14 cellular contexts compared by ENCODE assay signal in the genomic region with DNA sequence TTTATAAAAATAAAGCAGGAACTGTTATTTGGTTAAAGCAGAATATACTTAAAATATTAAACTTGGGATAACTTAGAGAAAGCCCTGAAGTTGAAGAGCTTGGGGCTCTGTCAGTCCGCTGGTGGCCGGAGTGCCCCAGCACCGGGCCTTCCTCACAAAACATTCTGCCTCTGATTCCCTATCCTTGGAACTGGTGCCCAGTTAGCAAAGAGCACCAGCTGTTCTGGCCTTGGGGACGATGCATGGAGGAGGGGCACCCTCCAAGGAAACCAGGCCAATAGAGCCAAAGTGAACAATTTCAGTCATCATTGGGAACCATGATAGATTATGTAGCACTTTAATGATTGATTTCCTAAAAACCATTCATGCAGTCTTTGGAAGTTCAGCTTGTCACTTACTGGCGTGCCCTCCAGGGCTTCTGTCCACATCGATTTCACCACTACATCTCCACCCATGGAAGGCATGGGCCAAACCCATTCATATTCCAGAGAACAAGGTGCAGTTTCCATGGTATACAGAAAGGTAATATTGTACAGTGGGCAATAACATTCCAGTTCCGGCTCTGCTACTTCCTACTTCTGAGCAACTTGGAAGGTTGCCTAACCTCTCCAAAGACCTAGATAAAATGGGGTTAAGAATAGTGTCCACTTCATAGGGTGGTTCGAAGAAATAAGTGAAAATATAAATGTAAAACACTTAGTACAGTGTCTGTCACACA.
DNase-seq lines count a peak whose midpoint lies in the region; ATAC-seq, FAIRE-seq and TF ChIP-seq lines count a peak whose summit lies in the region.
"Had no signal": no experiment of that assay in that cellular context is flagged by ENCODE, and none has a peak within 500 bp of the region (broad histone marks: within the 10 kb centered on the region; RNA-seq: fewer than 3 reads in every experiment).

No MANE protein-coding gene starts in this region.

- no peak for TF ChIP-seq POLR2A in K562 (conservative IDR thresholded peaks at IDR 0.05)

- FAIRE-seq in K562 (lab: Jason Lieb, UNC), result peak; percentile 52

- POLR2A ChIA-PET in K562 (lab: Yijun Ruan, JAX), result interaction anchor here (1.6 kb wide), 1 partner anchor 17 kb away, joined by 10 read pairs; no protein-coding TSS in a partner anchor

- H3K9me3 ChIP-seq in K562 (replicated peaks; ENCODE audit: control insufficient read depth, insufficient read depth, low read depth, low read length) (no peaks in the 10 kb centered on the region), mesodermal cell (ENCODE audit: control insufficient read depth, low read length) (no peaks in the 10 kb centered on the region)
- H3K9me3 ChIP-seq: suprapubic skin had no signal

- H3K9ac ChIP-seq in K562 (ENCODE audit: insufficient read depth in 1 of 2, low read depth in 2 of 2, low read length in 2 of 2), result 0 out of 4 replicates have a peak overlapping the region, but pooled peaks of 1 of the 2 experiments have one; percentile 3

- in situ Hi-C loops in K562 (cut with MboI), result no loop called here

- CTCF ChIA-PET in K562 (lab: Yijun Ruan, JAX; ENCODE audit: low intra/inter-chr PET ratio), result no interaction called here

- no peak for TF ChIP-seq RAD21 in K562 (CRISPR knock-in tag; conservative IDR thresholded peaks at IDR 0.05 in 1 of 2, IDR thresholded peaks at IDR 0.05 in 1 of 2)

- TF ChIP-seq CTCF in K562 (IDR thresholded peaks at IDR 0.05 in 2 of 3, conservative IDR thresholded peaks at IDR 0.05 in 1 of 3; ENCODE audit: insufficient read depth in 2 of 3, low read depth in 1 of 3, low read length in 3 of 3) (no peak), type B pancreatic cell (conservative IDR thresholded peaks at IDR 0.05) (no peak)

- peaks cover 6 to 63% of the 10 kb centered on the region in 2 experiments; a peak in 4 of 5 replicates for H3K4me1 ChIP-seq in K562 (replicated peaks in 1 of 2; ENCODE audit: control insufficient read depth in 2 of 2, insufficient read depth in 2 of 2, low read length in 2 of 2)
- H3K4me1 ChIP-seq in mesodermal cell (ENCODE audit: control insufficient read depth, insufficient read depth, low read length, poor library complexity, severe bottlenecking), result peaks cover 65% of the 10 kb centered on the region

- peak overlapping the region; percentile 82 for H3K27ac ChIP-seq in K562 (ENCODE audit: extremely low read depth, low read depth, low read length)
- H3K27ac ChIP-seq in mesodermal cell (ENCODE audit: low read depth, low read length, severe bottlenecking), result peak overlapping the region; percentile 81
- H3K27ac ChIP-seq: 22Rv1, suprapubic skin had no signal

- no peaks in the 10 kb centered on the region for H4K20me1 ChIP-seq in K562 (replicated peaks; ENCODE audit: control insufficient read depth, insufficient read depth, low read length)

- ATAC-seq in K562, result peak; percentile 39
- no peak for ATAC-seq in HG02885 (IDR thresholded peaks at IDR 0.05; ENCODE audit: poor library complexity, unreplicated experiment)
- ATAC-seq: T-helper 17 cell had no signal

- no peak for TF ChIP-seq EP300 in K562 (IDR thresholded peaks at IDR 0.05; ENCODE audit: low read length)

- peaks cover 13% of the 10 kb centered on the region for H3K9me3 Mint-ChIP-seq in type B pancreatic cell
- H3K9me3 Mint-ChIP-seq: IgD-negative memory B cell had no signal

- no peaks in the 10 kb centered on the region for H3K27me3 Mint-ChIP-seq in type B pancreatic cell
- H3K27me3 Mint-ChIP-seq: IgD-negative memory B cell, T-helper 17 cell had no signal

- no peak overlapping the region for H3K4me3 ChIP-seq in K562
- no peak overlapping the region for H3K4me3 ChIP-seq in mesodermal cell (ENCODE audit: extremely low read depth, insufficient read depth, low read length, poor library complexity, severe bottlenecking)
- H3K4me3 ChIP-seq: suprapubic skin had no signal

- DNase-seq in DMS53 (lab: John Stamatoyannopoulos, UW) (peak; percentile 56), DMS53 treated with DMSO at 0.1 percent for 48 hours (lab: John Stamatoyannopoulos, UW; ENCODE audit: unreplicated experiment) (no peak), K562 (ENCODE audit: extremely low read depth in 1 of 4, low spot score in 3 of 4) (no peak), type B pancreatic cell (ENCODE audit: extremely low spot score, unreplicated experiment) (no peak), SKM-1 treated with dmso at 0.1 percent for 144 hours (lab: John Stamatoyannopoulos, UW; ENCODE audit: unreplicated experiment) (no peak)
- no peak for DNase-seq in central memory CD4-positive, alpha-beta T cell
- DNase-seq: NCI-H524 treated with DMSO at 0.1 percent for 48 hours; stimulated activated CD4-positive, alpha-beta T cell treated with anti-CD3 and anti-CD28 coated beads, Interleukin-4, amount 100 ng/mL, for 4 hours; T-helper 17 cell had no signal

- H3K4me2 ChIP-seq in K562 (ENCODE audit: insufficient read depth, low read length), result peak overlapping the region; percentile 49; the same call in 1 of the 2 replicates

- intact Hi-C loops in K562 (cut with micrococcal nuclease), result loop anchor here (5.0 kb wide), 1 partner anchor 143 kb away; no protein-coding TSS in a partner anchor

- H3K4me3 Mint-ChIP-seq in type B pancreatic cell, result peak overlapping the region; percentile 57
- H3K4me3 Mint-ChIP-seq: IgD-negative memory B cell, T-helper 17 cell had no signal

- H3K4me1 Mint-ChIP-seq in type B pancreatic cell (ENCODE audit: unreplicated experiment), result peaks cover 30% of the 10 kb centered on the region

- H3K27me3 ChIP-seq in K562 (ENCODE audit: control insufficient read depth in 2 of 2, insufficient read depth in 2 of 2, low read length in 2 of 2), result no peaks in the 10 kb centered on the region
- H3K27me3 ChIP-seq: suprapubic skin had no signal

- H3K79me2 ChIP-seq in K562 (ENCODE audit: control insufficient read depth, insufficient read depth, low read length), result peaks cover 5% of the 10 kb centered on the region; the same call in 1 of the 3 replicates

- H2AFZ ChIP-seq in K562 (ENCODE audit: low read depth, low read length), result peak overlapping the region; percentile 40; the same call in 1 of the 2 replicates

- no peaks in the 10 kb centered on the region for H3K9me1 ChIP-seq in K562 (ENCODE audit: control insufficient read depth, insufficient read depth, low read length)

- H3K36me3 Mint-ChIP-seq in type B pancreatic cell, result peaks cover 35% of the 10 kb centered on the region

- no peaks in the 10 kb centered on the region for H3K36me3 ChIP-seq in K562 (ENCODE audit: control insufficient read depth, insufficient read depth, low read length)
- H3K36me3 ChIP-seq in mesodermal cell (ENCODE audit: control insufficient read depth, insufficient read depth, low read length), result peaks cover 1% of the 10 kb centered on the region

- BruUV-seq in K562 (replicated peaks; lab: Mats Ljungman, UMichigan), result no TSS peak

- WGBS in K562 (ENCODE audit: insufficient coverage, low coverage, missing lambda C conversion rate), result 47% methylated on average over 8 of the region's 8 CpGs
- WGBS in mesodermal cell (ENCODE audit: insufficient coverage in 2 of 2), 2 experiments, result 97 to 100% methylated on average over 2 to 5 of the region's 8 CpGs

- H3K27ac Mint-ChIP-seq in type B pancreatic cell, result peak overlapping the region; percentile 93
- H3K27ac Mint-ChIP-seq: IgD-negative memory B cell had no signal

TF ChIP-seq in K562, 482 proteins besides CTCF, POLR2A, EP300 and RAD21:
- TF ChIP-seq GTF2F1 (IDR thresholded peaks at IDR 0.05; ENCODE audit: low read depth, low read length) (no peak), ZNF384 (IDR thresholded peaks at IDR 0.05; ENCODE audit: low read depth, low read length) (no peak), ZSCAN29 (IDR thresholded peaks at IDR 0.05) (no peak), CAMTA2 (CRISPR knock-in tag; conservative IDR thresholded peaks at IDR 0.05) (no peak), CSDE1 (IDR thresholded peaks at IDR 0.05) (no peak), KLF13 (tag; IDR thresholded peaks at IDR 0.05; ENCODE audit: borderline replicate concordance, low read depth) (no peak), NFATC3 (IDR thresholded peaks at IDR 0.05) (no peak), BHLHE40 (IDR thresholded peaks at IDR 0.05; ENCODE audit: low read length) (no peak), SMARCA5 (IDR thresholded peaks at IDR 0.05) (no peak), EGR1 (conservative IDR thresholded peaks at IDR 0.05) (no peak), SRSF3 (IDR thresholded peaks at IDR 0.05; ENCODE audit: insufficient read depth, low read length) (no peak), RFX5 (IDR thresholded peaks at IDR 0.05; ENCODE audit: low read depth, low read length) (no peak)
- TF ChIP-seq, protein P1, sequence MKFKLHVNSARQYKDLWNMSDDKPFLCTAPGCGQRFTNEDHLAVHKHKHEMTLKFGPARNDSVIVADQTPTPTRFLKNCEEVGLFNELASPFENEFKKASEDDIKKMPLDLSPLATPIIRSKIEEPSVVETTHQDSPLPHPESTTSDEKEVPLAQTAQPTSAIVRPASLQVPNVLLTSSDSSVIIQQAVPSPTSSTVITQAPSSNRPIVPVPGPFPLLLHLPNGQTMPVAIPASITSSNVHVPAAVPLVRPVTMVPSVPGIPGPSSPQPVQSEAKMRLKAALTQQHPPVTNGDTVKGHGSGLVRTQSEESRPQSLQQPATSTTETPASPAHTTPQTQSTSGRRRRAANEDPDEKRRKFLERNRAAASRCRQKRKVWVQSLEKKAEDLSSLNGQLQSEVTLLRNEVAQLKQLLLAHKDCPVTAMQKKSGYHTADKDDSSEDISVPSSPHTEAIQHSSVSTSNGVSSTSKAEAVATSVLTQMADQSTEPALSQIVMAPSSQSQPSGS (CRISPR knock-in tag; IDR thresholded peaks at IDR 0.05), result no peak
- TF ChIP-seq, protein P2, sequence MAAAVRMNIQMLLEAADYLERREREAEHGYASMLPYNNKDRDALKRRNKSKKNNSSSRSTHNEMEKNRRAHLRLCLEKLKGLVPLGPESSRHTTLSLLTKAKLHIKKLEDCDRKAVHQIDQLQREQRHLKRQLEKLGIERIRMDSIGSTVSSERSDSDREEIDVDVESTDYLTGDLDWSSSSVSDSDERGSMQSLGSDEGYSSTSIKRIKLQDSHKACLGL (CRISPR knock-in tag; IDR thresholded peaks at IDR 0.05; ENCODE audit: borderline replicate concordance, poor library complexity, severe bottlenecking), result no peak
- TF ChIP-seq, protein P3, sequence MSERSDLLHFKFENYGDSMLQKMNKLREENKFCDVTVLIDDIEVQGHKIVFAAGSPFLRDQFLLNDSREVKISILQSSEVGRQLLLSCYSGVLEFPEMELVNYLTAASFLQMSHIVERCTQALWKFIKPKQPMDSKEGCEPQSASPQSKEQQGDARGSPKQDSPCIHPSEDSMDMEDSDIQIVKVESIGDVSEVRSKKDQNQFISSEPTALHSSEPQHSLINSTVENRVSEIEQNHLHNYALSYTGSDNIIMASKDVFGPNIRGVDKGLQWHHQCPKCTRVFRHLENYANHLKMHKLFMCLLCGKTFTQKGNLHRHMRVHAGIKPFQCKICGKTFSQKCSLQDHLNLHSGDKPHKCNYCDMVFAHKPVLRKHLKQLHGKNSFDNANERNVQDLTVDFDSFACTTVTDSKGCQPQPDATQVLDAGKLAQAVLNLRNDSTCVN (CRISPR knock-in tag; IDR thresholded peaks at IDR 0.05), result no peak
